Comparison of ENCODE assay signal across 25 cellular contexts in the genomic region with DNA sequence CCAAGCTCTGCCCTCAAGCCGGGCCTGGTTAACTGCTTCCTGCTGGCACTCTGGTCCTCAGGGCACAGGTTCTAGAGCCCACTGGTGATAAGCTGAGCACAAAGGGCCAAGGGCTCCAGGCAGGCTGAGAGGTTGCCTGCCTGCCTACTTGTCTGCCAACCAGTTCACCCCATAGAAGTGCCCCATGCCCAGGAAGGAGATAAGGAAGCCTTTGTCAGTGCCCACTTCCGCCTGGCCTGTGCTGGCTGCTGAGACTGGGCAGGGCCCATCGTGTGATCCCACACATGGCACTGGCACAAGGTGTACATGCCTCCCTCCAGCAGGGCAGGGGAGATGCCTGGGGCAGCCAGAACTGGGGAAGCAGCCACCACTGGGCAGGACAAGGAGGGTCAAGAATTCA. TPM values are rescaled to one million over a fixed set of nuclear protein-coding genes. Genes with fewer than 3 reads are reported as not detected.
DNase-seq lines count a peak whose midpoint lies in the region; ATAC-seq, FAIRE-seq and TF ChIP-seq lines count a peak whose summit lies in the region.
"Had no signal": no experiment of that assay in that cellular context is flagged by ENCODE, and none has a peak within 500 bp of the region (broad histone marks: within the 10 kb centered on the region; RNA-seq: fewer than 3 reads in every experiment).

No MANE protein-coding gene starts in this region.

- H3K9ac ChIP-seq in astrocyte (ENCODE audit: low read length), result no peak overlapping the region

- no peak for FAIRE-seq in astrocyte (lab: Jason Lieb, UNC)
- FAIRE-seq: frontal cortex, GM19239, keratinocyte had no signal

- DNase-seq in astrocyte (ENCODE audit: low read depth) (no peak), left ventricle myocardium inferior (peak; percentile 78), upper lobe of left lung (peak in 1 of 2 donors; percentile 64), NCI-H146 (lab: John Stamatoyannopoulos, UW) (no peak), NCI-H2196 (lab: John Stamatoyannopoulos, UW; ENCODE audit: unreplicated experiment) (no peak)
- no peak for DNase-seq in naive thymus-derived CD4-positive, alpha-beta T cell
- DNase-seq: activated CD4-positive, alpha-beta T cell treated with anti-CD3 and anti-CD28 coated beads for 48 hours; aorta; Calu3; effector CD4-positive, alpha-beta T cell; HFFc6; natural killer cell; NCI-H187; NCI-H2227 treated with DMSO at 0.1 percent for 48 hours; NCI-H774; SHP77; T-helper 1 cell had no signal

- H3K4me3 Mint-ChIP-seq in astrocyte (ENCODE audit: unreplicated experiment), result no peak overlapping the region
- no peak overlapping the region for H3K4me3 Mint-ChIP-seq in naive thymus-derived CD4-positive, alpha-beta T cell
- H3K4me3 Mint-ChIP-seq: activated naive CD4-positive, alpha-beta T cell treated with anti-CD3 and anti-CD28 coated beads, Interleukin-2, amount 50 U/mL, for 24 hours; HFFc6; memory B cell; natural killer cell; stimulated activated effector memory CD8-positive, alpha-beta T cell treated with anti-CD3 and anti-CD28 coated beads, Interleukin-12 subunit alpha, Interleukin-12 subunit beta, amount 100 ng/mL, for 72 hours had no signal

- H2AFZ ChIP-seq in astrocyte (ENCODE audit: low read depth, low read length), result no peak overlapping the region

- POLR2A ChIA-PET in naive thymus-derived CD4-positive, alpha-beta T cell (lab: Charles Lee), result interaction anchor here (0.7 to 1.8 kb wide), 2 partner anchors 10 to 46 kb away, joined by 4 to 9 read pairs; no protein-coding TSS in a partner anchor

- intact Hi-C loops in left ventricle myocardium inferior (cut with micrococcal nuclease), result no loop called here
- intact Hi-C loops in naive thymus-derived CD4-positive, alpha-beta T cell (cut with micrococcal nuclease), result no loop called here

- CTCF ChIA-PET in naive thymus-derived CD4-positive, alpha-beta T cell (lab: Charles Lee), result no interaction called here

- H3K9me3 ChIP-seq in astrocyte (ENCODE audit: insufficient read depth, low read depth, low read length) (no peaks in the 10 kb centered on the region), left ventricle myocardium inferior (replicated peaks) (no peaks in the 10 kb centered on the region), upper lobe of left lung (no peaks in the 10 kb centered on the region)
- H3K9me3 ChIP-seq in naive thymus-derived CD4-positive, alpha-beta T cell (ENCODE audit: control insufficient read depth in 2 of 3, low read length in 3 of 3), result no peaks in the 10 kb centered on the region
- H3K9me3 ChIP-seq: thoracic aorta had no signal

- no peak for TF ChIP-seq EP300 in upper lobe of left lung (IDR thresholded peaks at IDR 0.05)

- H3K4me1 Mint-ChIP-seq in astrocyte (ENCODE audit: low read depth, unreplicated experiment), result peaks cover 4% of the 10 kb centered on the region
- peaks cover 0 to 13% (median 5%) of the 10 kb centered on the region in 7 donors for H3K4me1 Mint-ChIP-seq in naive thymus-derived CD4-positive, alpha-beta T cell

- peaks cover 13% of the 10 kb centered on the region for H3K36me3 Mint-ChIP-seq in astrocyte (ENCODE audit: low read depth, unreplicated experiment)
- peaks cover 0 to 20% (median 5%) of the 10 kb centered on the region in 5 donors for H3K36me3 Mint-ChIP-seq in naive thymus-derived CD4-positive, alpha-beta T cell
- H3K36me3 Mint-ChIP-seq: natural killer cell had no signal

- H3K4me3 ChIP-seq in astrocyte (ENCODE audit: insufficient read depth, low read depth, low read length) (no peak overlapping the region), left ventricle myocardium inferior (no peak overlapping the region), upper lobe of left lung (no peak overlapping the region)
- H3K4me3 ChIP-seq in naive thymus-derived CD4-positive, alpha-beta T cell (ENCODE audit: low read length), result no peak overlapping the region
- H3K4me3 ChIP-seq: thoracic aorta had no signal

- no peaks in the 10 kb centered on the region for H3K36me3 ChIP-seq in astrocyte (ENCODE audit: insufficient read depth, low read length)
- no peaks in the 10 kb centered on the region for H3K36me3 ChIP-seq in left ventricle myocardium inferior
- peaks cover 0 to 7% (median 0%) of the 10 kb centered on the region in 3 experiments for H3K36me3 ChIP-seq in naive thymus-derived CD4-positive, alpha-beta T cell (ENCODE audit: control insufficient read depth in 2 of 3, insufficient read depth in 3 of 3, low read length in 3 of 3)
- peaks cover 0 to 6% (median 0%) of the 10 kb centered on the region in 4 donors for H3K36me3 ChIP-seq in upper lobe of left lung
- H3K36me3 ChIP-seq: thoracic aorta had no signal

- no peak for TF ChIP-seq POLR2A in upper lobe of left lung (IDR thresholded peaks at IDR 0.05)

- TF ChIP-seq CTCF in astrocyte (IDR thresholded peaks at IDR 0.05; ENCODE audit: insufficient read depth, low read depth, low read length) (no peak), left ventricle myocardium inferior (IDR thresholded peaks at IDR 0.05; ENCODE audit: borderline replicate concordance) (peak; percentile 11), upper lobe of left lung (IDR thresholded peaks at IDR 0.05) (peak in 1 of 6 experiments; percentile 12)

- H3K27ac Mint-ChIP-seq in astrocyte (ENCODE audit: unreplicated experiment), result peak overlapping the region; percentile 78
- H3K27ac Mint-ChIP-seq in naive thymus-derived CD4-positive, alpha-beta T cell, result no peak overlapping the region
- H3K27ac Mint-ChIP-seq: activated naive CD4-positive, alpha-beta T cell treated with anti-CD3 and anti-CD28 coated beads, Interleukin-2, amount 50 U/mL, for 24 hours; HFFc6; memory B cell; natural killer cell; stimulated activated effector memory CD8-positive, alpha-beta T cell treated with anti-CD3 and anti-CD28 coated beads, Interleukin-12 subunit alpha, Interleukin-12 subunit beta, amount 100 ng/mL, for 72 hours had no signal

- H3K27ac ChIP-seq in astrocyte (ENCODE audit: low read depth, low read length) (no peak overlapping the region), left ventricle myocardium inferior (replicated peaks) (peak overlapping the region; percentile 76), upper lobe of left lung (peak overlapping the region in 2 of 4 donors; percentile 28 to 44)
- no peak overlapping the region for H3K27ac ChIP-seq in naive thymus-derived CD4-positive, alpha-beta T cell (ENCODE audit: low read depth, low read length)
- H3K27ac ChIP-seq: thoracic aorta had no signal

- no peaks in the 10 kb centered on the region for H3K27me3 Mint-ChIP-seq in astrocyte (ENCODE audit: low read depth, unreplicated experiment)
- no peaks in the 10 kb centered on the region for H3K27me3 Mint-ChIP-seq in naive thymus-derived CD4-positive, alpha-beta T cell
- H3K27me3 Mint-ChIP-seq: activated naive CD4-positive, alpha-beta T cell treated with anti-CD3 and anti-CD28 coated beads, Interleukin-2, amount 50 U/mL, for 24 hours; memory B cell had no signal

- H3K27me3 ChIP-seq in astrocyte (ENCODE audit: insufficient read depth, low read length), result no peaks in the 10 kb centered on the region
- H3K27me3 ChIP-seq in left ventricle myocardium inferior (ENCODE audit: low read depth), result no peaks in the 10 kb centered on the region
- H3K27me3 ChIP-seq in naive thymus-derived CD4-positive, alpha-beta T cell (ENCODE audit: control insufficient read depth in 2 of 2, insufficient read depth in 2 of 2, low read length in 2 of 2), result no peaks in the 10 kb centered on the region
- no peaks in the 10 kb centered on the region for H3K27me3 ChIP-seq in upper lobe of left lung

- ATAC-seq in naive thymus-derived CD4-positive, alpha-beta T cell, result peak; percentile 52
- ATAC-seq in upper lobe of left lung (ENCODE audit: low FRiP score in 2 of 2) (peak; percentile 9 to 69), HG02870 (IDR thresholded peaks at IDR 0.05; ENCODE audit: unreplicated experiment) (no peak)
- ATAC-seq: stimulated activated effector memory CD8-positive, alpha-beta T cell treated with anti-CD3 and anti-CD28 coated beads, Interleukin-12 subunit alpha, Interleukin-12 subunit beta, amount 100 ng/mL, for 72 hours had no signal

- peaks cover 58% of the 10 kb centered on the region for H4K20me1 ChIP-seq in astrocyte (ENCODE audit: insufficient read depth, low read length)

- H3K4me1 ChIP-seq in astrocyte (ENCODE audit: insufficient read depth, low read length), result no peaks in the 10 kb centered on the region
- H3K4me1 ChIP-seq in left ventricle myocardium inferior, result peaks cover 62% of the 10 kb centered on the region
- H3K4me1 ChIP-seq in naive thymus-derived CD4-positive, alpha-beta T cell (ENCODE audit: control insufficient read depth in 2 of 2, insufficient read depth in 2 of 2, low read length in 2 of 2), result peaks cover 3 to 4% of the 10 kb centered on the region in 2 donors
- H3K4me1 ChIP-seq in upper lobe of left lung, result peaks cover 0 to 10% (median 6%) of the 10 kb centered on the region in 4 donors

- peaks cover 25% of the 10 kb centered on the region for H3K79me2 ChIP-seq in astrocyte (ENCODE audit: insufficient read depth, low read length)

- no peak overlapping the region for H3K4me2 ChIP-seq in astrocyte (ENCODE audit: low read length)

- H3K9me3 Mint-ChIP-seq in astrocyte (ENCODE audit: unreplicated experiment), result no peaks in the 10 kb centered on the region
- H3K9me3 Mint-ChIP-seq in naive thymus-derived CD4-positive, alpha-beta T cell, result no peaks in the 10 kb centered on the region
- H3K9me3 Mint-ChIP-seq: activated naive CD4-positive, alpha-beta T cell treated with anti-CD3 and anti-CD28 coated beads, Interleukin-2, amount 50 U/mL, for 24 hours; HFFc6; memory B cell; natural killer cell; stimulated activated effector memory CD8-positive, alpha-beta T cell treated with anti-CD3 and anti-CD28 coated beads, Interleukin-12 subunit alpha, Interleukin-12 subunit beta, amount 100 ng/mL, for 72 hours had no signal

- 25% methylated on average over 3 of the region's 3 CpGs; no CpG with 5 or more reads in 1 of the 2 donors for WGBS in upper lobe of left lung, 2 donors

RNA-seq across cellular contexts. Expression of a gene that starts 24.1 kb away (rescaled TPM):
- total RNA-seq in astrocyte (49.3 and 55.0 TPM in 2 replicates), left ventricle myocardium inferior (19.5 TPM), upper lobe of left lung (10 to 100 TPM; 18.1 to 51.4 (median 31.5) TPM)
- total RNA-seq in naive thymus-derived CD4-positive, alpha-beta T cell, result 10 to 100 TPM; 13.2 to 25.7 (median 21.1) TPM
- polyA plus RNA-seq in naive thymus-derived CD4-positive, alpha-beta T cell, result 10 to 100 TPM in 1 of 2 donors, 1 to 10 TPM in 1; 7.1 to 18.2 TPM
